Comparison of ENCODE assay signal across 22 cellular contexts in the genomic region with DNA sequence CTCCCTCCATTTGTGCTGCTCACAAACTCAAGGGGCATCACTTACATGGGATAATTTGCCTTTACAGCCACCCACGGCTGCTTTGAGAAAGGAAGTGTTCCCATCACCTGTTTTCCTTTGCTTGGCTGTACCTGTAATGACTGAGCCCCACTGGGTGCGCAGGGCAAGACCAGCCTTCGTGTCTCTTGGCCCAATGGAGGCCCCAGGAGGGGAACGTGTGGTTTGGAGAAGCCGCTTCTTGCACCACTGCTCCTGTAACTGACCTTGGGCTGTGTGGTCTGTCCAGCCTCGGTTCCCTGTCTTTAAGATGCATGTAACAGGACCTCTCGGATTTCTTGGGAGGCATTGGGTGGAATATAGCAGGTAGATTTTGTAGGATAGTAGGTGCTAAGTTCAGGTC. TPM values are rescaled to one million over a fixed set of nuclear protein-coding genes. Genes with fewer than 3 reads are reported as not detected.
A peak's percentile ranks its signal among the peaks of the same experiment; 100 is the strongest.
DNase-seq lines count a peak whose midpoint lies in the region; TF ChIP-seq lines count a peak whose summit lies in the region.
"Had no signal": no experiment of that assay in that cellular context is flagged by ENCODE, and none has a peak within 500 bp of the region (broad histone marks: within the 10 kb centered on the region; RNA-seq: fewer than 3 reads in every experiment).

No MANE protein-coding gene starts in this region.

- no peak for TF ChIP-seq POLR2A in suprapubic skin (IDR thresholded peaks at IDR 0.05)

- H3K27me3 ChIP-seq in ascending aorta = no peaks in the 10 kb centered on the region
- no peaks in the 10 kb centered on the region for H3K27me3 ChIP-seq in suprapubic skin
- H3K27me3 ChIP-seq: neural progenitor cell had no signal

- intact Hi-C loops in activated CD4-positive, alpha-beta memory T cell treated with anti-CD3 and anti-CD28 coated beads for 36 hours (cut with micrococcal nuclease) = no loop called here
- intact Hi-C loops in ascending aorta (cut with DNase I) = loop anchor here (2.0 kb wide), 2 partner anchors 59 to 115 kb away; no protein-coding TSS in a partner anchor
- intact Hi-C loops in activated naive CD4-positive, alpha-beta T cell treated with anti-CD3 and anti-CD28 coated beads for 36 hours (cut with micrococcal nuclease) = no loop called here

- H3K36me3 ChIP-seq in ascending aorta = no peaks in the 10 kb centered on the region
- no peaks in the 10 kb centered on the region for H3K36me3 ChIP-seq in suprapubic skin
- H3K36me3 ChIP-seq: neural progenitor cell had no signal

- peaks cover 29% of the 10 kb centered on the region for H3K4me1 Mint-ChIP-seq in activated CD4-positive, alpha-beta memory T cell treated with anti-CD3 and anti-CD28 coated beads for 36 hours (ENCODE audit: low read depth)
- H3K4me1 Mint-ChIP-seq in activated CD4-positive, alpha-beta memory T cell treated with anti-CD3 and anti-CD28 coated beads, Interleukin-2, amount 10 ng/mL, durations not matched to agents 7 days and 5 days = peaks cover 20% of the 10 kb centered on the region
- peaks cover 60% of the 10 kb centered on the region for H3K4me1 Mint-ChIP-seq in nephron
- H3K4me1 Mint-ChIP-seq in activated naive CD4-positive, alpha-beta T cell treated with anti-CD3 and anti-CD28 coated beads for 36 hours (ENCODE audit: low read depth) = peaks cover 24% of the 10 kb centered on the region

- TF ChIP-seq CTCF in ascending aorta (IDR thresholded peaks at IDR 0.05) (no peak), nephron (IDR thresholded peaks at IDR 0.05; ENCODE audit: unreplicated experiment in 3 of 3) (no peak), suprapubic skin (IDR thresholded peaks at IDR 0.05) (no peak)

- 67% methylated on average over 7 of the region's 7 CpGs for WGBS in suprapubic skin

- H3K9me3 ChIP-seq in ascending aorta = no peaks in the 10 kb centered on the region
- no peaks in the 10 kb centered on the region for H3K9me3 ChIP-seq in suprapubic skin

- POLR2A ChIA-PET in activated CD4-positive, alpha-beta memory T cell treated with anti-CD3 and anti-CD28 coated beads for 36 hours (lab: Charles Lee) = no interaction called here
- POLR2A ChIA-PET in activated CD4-positive, alpha-beta memory T cell treated with anti-CD3 and anti-CD28 coated beads, Interleukin-2, amount 10 ng/mL, durations not matched to agents 7 days and 5 days (lab: Charles Lee) = interaction anchor here (0.9 kb wide), 1 partner anchor 19 kb away, joined by 4 read pairs; no protein-coding TSS in a partner anchor

- H3K9me3 Mint-ChIP-seq in activated CD4-positive, alpha-beta memory T cell treated with anti-CD3 and anti-CD28 coated beads for 36 hours = no peaks in the 10 kb centered on the region
- no peaks in the 10 kb centered on the region for H3K9me3 Mint-ChIP-seq in activated CD4-positive, alpha-beta memory T cell treated with anti-CD3 and anti-CD28 coated beads, Interleukin-2, amount 10 ng/mL, durations not matched to agents 7 days and 5 days
- H3K9me3 Mint-ChIP-seq in nephron = no peaks in the 10 kb centered on the region
- H3K9me3 Mint-ChIP-seq in activated naive CD4-positive, alpha-beta T cell treated with anti-CD3 and anti-CD28 coated beads for 36 hours = no peaks in the 10 kb centered on the region
- H3K9me3 Mint-ChIP-seq: activated naive CD8-positive, alpha-beta T cell treated with anti-CD3 and anti-CD28 coated beads, Interleukin-2, amount 10 ng/mL, durations not matched to agents 7 days and 5 days; neural progenitor cell; stimulated activated memory B cell treated with anti-CD40 and anti-IgM and Interleukin-4, amounts not matched to agents 10 μg/mL and 1 μg/mL and 100 μg/mL, for 72 hours; T-helper 1 cell treated with Interleukin-12 subunit alpha and Interleukin-12 subunit beta and Interleukin-4 antibody, amounts not matched to agents 30 μg/mL and 1 μg/mL, for 36 hours had no signal

- TF ChIP-seq EP300 in suprapubic skin (IDR thresholded peaks at IDR 0.05) = no peak

- H3K27ac ChIP-seq in ascending aorta (peak overlapping the region; percentile 85 to 88), suprapubic skin (peak overlapping the region; percentile 50)
- H3K27ac ChIP-seq: neural progenitor cell had no signal

- H3K27ac Mint-ChIP-seq in activated CD4-positive, alpha-beta memory T cell treated with anti-CD3 and anti-CD28 coated beads for 36 hours = no peak overlapping the region
- H3K27ac Mint-ChIP-seq in activated CD4-positive, alpha-beta memory T cell treated with anti-CD3 and anti-CD28 coated beads, Interleukin-2, amount 10 ng/mL, durations not matched to agents 7 days and 5 days = no peak overlapping the region
- H3K27ac Mint-ChIP-seq in nephron = peak overlapping the region in 2 of 3 experiments; percentile 19 to 90
- no peak overlapping the region for H3K27ac Mint-ChIP-seq in activated naive CD4-positive, alpha-beta T cell treated with anti-CD3 and anti-CD28 coated beads for 36 hours
- H3K27ac Mint-ChIP-seq: activated naive CD8-positive, alpha-beta T cell treated with anti-CD3 and anti-CD28 coated beads, Interleukin-2, amount 10 ng/mL, durations not matched to agents 7 days and 5 days; neural progenitor cell; progenitor cell of endocrine pancreas; stimulated activated memory B cell treated with anti-CD40 and anti-IgM and Interleukin-4, amounts not matched to agents 10 μg/mL and 1 μg/mL and 100 μg/mL, for 72 hours; T-helper 1 cell treated with Interleukin-12 subunit alpha and Interleukin-12 subunit beta and Interleukin-4 antibody, amounts not matched to agents 30 μg/mL and 1 μg/mL, for 36 hours had no signal

- peak; percentile 8 for DNase-seq in activated CD4-positive, alpha-beta memory T cell treated with anti-CD3 and anti-CD28 coated beads for 36 hours
- no peak for DNase-seq in activated CD4-positive, alpha-beta memory T cell treated with anti-CD3 and anti-CD28 coated beads, Interleukin-2, amount 10 ng/mL, durations not matched to agents 7 days and 5 days
- peak in 1 of 2 donors; percentile 61 for DNase-seq in ascending aorta (ENCODE audit: low spot score in 2 of 2)
- peak in 1 of 2 donors; percentile 50 for DNase-seq in suprapubic skin (ENCODE audit: low spot score in 2 of 2)
- no peak for DNase-seq in stimulated activated naive CD4-positive, alpha-beta T cell treated with Interleukin-2 at 50 U/mL for 16 hours (lab: John Stamatoyannopoulos, UW)
- DNase-seq in SKM-1 (lab: John Stamatoyannopoulos, UW; ENCODE audit: unreplicated experiment) = no peak
- no peak for DNase-seq in activated naive CD4-positive, alpha-beta T cell treated with anti-CD3 and anti-CD28 coated beads for 36 hours
- DNase-seq: activated effector memory CD4-positive, alpha-beta T cell treated with Interleukin-2 at 50 U/mL for 16 hours; effector memory CD4-positive, alpha-beta T cell; GDM1; HCEC 1CT; NCI-H1694 treated with DMSO at 0.1 percent for 48 hours; small intestine; stimulated activated CD4-positive, alpha-beta T cell treated with anti-CD3 and anti-CD28 coated beads, Interleukin-2, amount 100 ng/mL, for 48 hours; trophoblast cell had no signal

- no peaks in the 10 kb centered on the region for H3K36me3 Mint-ChIP-seq in activated CD4-positive, alpha-beta memory T cell treated with anti-CD3 and anti-CD28 coated beads for 36 hours
- no peaks in the 10 kb centered on the region for H3K36me3 Mint-ChIP-seq in activated CD4-positive, alpha-beta memory T cell treated with anti-CD3 and anti-CD28 coated beads, Interleukin-2, amount 10 ng/mL, durations not matched to agents 7 days and 5 days (ENCODE audit: low read depth)
- H3K36me3 Mint-ChIP-seq in nephron (ENCODE audit: low read depth) = no peaks in the 10 kb centered on the region
- no peaks in the 10 kb centered on the region for H3K36me3 Mint-ChIP-seq in activated naive CD4-positive, alpha-beta T cell treated with anti-CD3 and anti-CD28 coated beads for 36 hours (ENCODE audit: low read depth)
- H3K36me3 Mint-ChIP-seq: activated naive CD8-positive, alpha-beta T cell treated with anti-CD3 and anti-CD28 coated beads, Interleukin-2, amount 10 ng/mL, durations not matched to agents 7 days and 5 days; neural progenitor cell; stimulated activated memory B cell treated with anti-CD40 and anti-IgM and Interleukin-4, amounts not matched to agents 10 μg/mL and 1 μg/mL and 100 μg/mL, for 72 hours had no signal

- H3K4me3 ChIP-seq in ascending aorta = no peak overlapping the region
- H3K4me3 ChIP-seq in suprapubic skin = no peak overlapping the region
- H3K4me3 ChIP-seq: neural progenitor cell had no signal

- CTCF ChIA-PET in activated CD4-positive, alpha-beta memory T cell treated with anti-CD3 and anti-CD28 coated beads for 36 hours (lab: Charles Lee) = no interaction called here
- CTCF ChIA-PET in activated CD4-positive, alpha-beta memory T cell treated with anti-CD3 and anti-CD28 coated beads, Interleukin-2, amount 10 ng/mL, durations not matched to agents 7 days and 5 days (lab: Charles Lee) = no interaction called here
- CTCF ChIA-PET in activated naive CD4-positive, alpha-beta T cell treated with anti-CD3 and anti-CD28 coated beads for 36 hours (lab: Charles Lee) = no interaction called here

- peaks cover 2% of the 10 kb centered on the region for H3K27me3 Mint-ChIP-seq in activated CD4-positive, alpha-beta memory T cell treated with anti-CD3 and anti-CD28 coated beads for 36 hours
- H3K27me3 Mint-ChIP-seq in activated CD4-positive, alpha-beta memory T cell treated with anti-CD3 and anti-CD28 coated beads, Interleukin-2, amount 10 ng/mL, durations not matched to agents 7 days and 5 days = peaks cover 5% of the 10 kb centered on the region
- H3K27me3 Mint-ChIP-seq in nephron (ENCODE audit: low read depth) = no peaks in the 10 kb centered on the region
- H3K27me3 Mint-ChIP-seq in activated naive CD4-positive, alpha-beta T cell treated with anti-CD3 and anti-CD28 coated beads for 36 hours (ENCODE audit: low read depth) = no peaks in the 10 kb centered on the region

- H3K4me3 Mint-ChIP-seq in activated CD4-positive, alpha-beta memory T cell treated with anti-CD3 and anti-CD28 coated beads for 36 hours = no peak overlapping the region
- H3K4me3 Mint-ChIP-seq in activated CD4-positive, alpha-beta memory T cell treated with anti-CD3 and anti-CD28 coated beads, Interleukin-2, amount 10 ng/mL, durations not matched to agents 7 days and 5 days = no peak overlapping the region
- no peak overlapping the region for H3K4me3 Mint-ChIP-seq in nephron
- no peak overlapping the region for H3K4me3 Mint-ChIP-seq in activated naive CD4-positive, alpha-beta T cell treated with anti-CD3 and anti-CD28 coated beads for 36 hours
- H3K4me3 Mint-ChIP-seq: activated naive CD8-positive, alpha-beta T cell treated with anti-CD3 and anti-CD28 coated beads, Interleukin-2, amount 10 ng/mL, durations not matched to agents 7 days and 5 days; neural progenitor cell; stimulated activated memory B cell treated with anti-CD40 and anti-IgM and Interleukin-4, amounts not matched to agents 10 μg/mL and 1 μg/mL and 100 μg/mL, for 72 hours; T-helper 1 cell treated with Interleukin-12 subunit alpha and Interleukin-12 subunit beta and Interleukin-4 antibody, amounts not matched to agents 30 μg/mL and 1 μg/mL, for 36 hours had no signal

- H3K4me1 ChIP-seq in ascending aorta (peaks cover 19 to 54% of the 10 kb centered on the region in 2 donors), suprapubic skin (peaks cover 32% of the 10 kb centered on the region)

RNA-seq across cellular contexts. Expression of gene LDLRAD4, which starts 41.1 kb away (rescaled TPM):
- total RNA-seq in activated CD4-positive, alpha-beta memory T cell treated with anti-CD3 and anti-CD28 coated beads for 36 hours = 10 to 100 TPM; 28.4 to 30.1 TPM
- total RNA-seq in activated CD4-positive, alpha-beta memory T cell treated with anti-CD3 and anti-CD28 coated beads, Interleukin-2, amount 10 ng/mL, durations not matched to agents 7 days and 5 days = 10 to 100 TPM; 19.1 to 22.4 TPM
- 21.0 TPM for total RNA-seq in ascending aorta
- total RNA-seq in suprapubic skin = 10 to 100 TPM; 10.1 to 31.6 (median 15.1) TPM
- total RNA-seq in activated naive CD4-positive, alpha-beta T cell treated with anti-CD3 and anti-CD28 coated beads for 36 hours = 10 to 100 TPM; 19.4 to 21.3 TPM
- total RNA-seq: LHCN-M2 had no signal

Comparison
In these comparisons a context has a peak if more than half of its experiments do, and no peak if none do; other contexts are left out.
1. H3K27ac Mint-ChIP-seq: peak in nephron (2 of 3); none in activated CD4-positive, alpha-beta memory T cell treated with anti-CD3 and anti-CD28 coated beads for 36 hours (single experiment), activated CD4-positive, alpha-beta memory T cell treated with anti-CD3 and anti-CD28 coated beads, Interleukin-2, amount 10 ng/mL, durations not matched to agents 7 days and 5 days (single experiment) and activated naive CD4-positive, alpha-beta T cell treated with anti-CD3 and anti-CD28 coated beads for 36 hours (single experiment).